Comparison of ENCODE assay signal across 16 cellular contexts in genomic region chr6:147217840-147218404, GRCh38.
"Had no signal": no experiment of that assay in that cellular context is flagged by ENCODE, and none has a peak within 500 bp of the region (broad histone marks: within the 10 kb centered on the region; RNA-seq: fewer than 3 reads in every experiment).

No MANE protein-coding gene starts in this region.

- H3K4me3 ChIP-seq: MG63 had no signal

- ATAC-seq: Panc1, PC-3, T-cell had no signal

- DNase-seq: Karpas-422, KG1, MG63, NCI-H1092, NCI-H1436, NCI-H187, NCI-H2029 treated with DMSO at 0.1 percent for 48 hours, NCI-H524, NCI-H526 treated with DMSO at 0.1 percent for 48 hours, NCI-H774, PC-3, SHP77, SK-N-SH, SW 1271, T-cell had no signal

- H3K9me3 ChIP-seq: MG63, SK-N-SH had no signal
